ENCODE assay signal across 29 cellular contexts in genomic region chr4:152064753-152065152, GRCh38.
A peak's percentile ranks its signal among the peaks of the same experiment; 100 is the strongest.
DNase-seq lines count a peak whose midpoint lies in the region; ATAC-seq, FAIRE-seq and TF ChIP-seq lines count a peak whose summit lies in the region.
"Had no signal": no experiment of that assay in that cellular context is flagged by ENCODE, and none has a peak within 500 bp of the region (broad histone marks: within the 10 kb centered on the region; RNA-seq: fewer than 3 reads in every experiment).

No MANE protein-coding gene starts in this region.

- H3K9me3 Mint-ChIP-seq in WTC11, result no peaks in the 10 kb centered on the region; the same call in 1 of the 2 replicates
- H3K9me3 Mint-ChIP-seq: activated naive CD4-positive, alpha-beta T cell treated with anti-CD3 and anti-CD28 coated beads for 36 hours had no signal

- no peaks in the 10 kb centered on the region for H3K27me3 Mint-ChIP-seq in WTC11 (ENCODE audit: low read depth)

- H3K4me1 Mint-ChIP-seq in WTC11, result peaks cover 34% of the 10 kb centered on the region

- no peak overlapping the region for H3K4me3 ChIP-seq in body of pancreas
- H3K4me3 ChIP-seq: gastroesophageal sphincter, Peyer's patch, SJCRH30, stomach, tibial artery had no signal

- no peak overlapping the region for H3K27ac ChIP-seq in body of pancreas
- H3K27ac ChIP-seq: C4-2B, gastroesophageal sphincter, KMS-11, Peyer's patch, SJCRH30, stomach, tibial artery had no signal

- 35 to 62% methylated on average over 1 of the region's 1 CpG for WGBS in body of pancreas, 2 donors

- H3K36me3 ChIP-seq in body of pancreas (replicated peaks in 1 of 2; ENCODE audit: insufficient read depth in 1 of 2, low read depth in 2 of 2), result no peaks in the 10 kb centered on the region
- H3K36me3 ChIP-seq: gastroesophageal sphincter, Peyer's patch, SJCRH30, stomach, tibial artery had no signal

- intact Hi-C loops in left ventricle myocardium superior (cut with micrococcal nuclease), result no loop called here
- intact Hi-C loops in body of pancreas (cut with DNase I), result no loop called here

- CTCF ChIA-PET in WTC11 (lab: Charles Lee), result no interaction called here

- H3K4me1 ChIP-seq in body of pancreas, result no peaks in the 10 kb centered on the region
- H3K4me1 ChIP-seq: Peyer's patch, tibial artery had no signal

- POLR2A ChIA-PET in WTC11 (lab: Charles Lee), result no interaction called here

- no peak for TF ChIP-seq POLR2A in body of pancreas (IDR thresholded peaks at IDR 0.05)

- H3K36me3 Mint-ChIP-seq in WTC11, result no peaks in the 10 kb centered on the region

- no peaks in the 10 kb centered on the region for H3K27me3 ChIP-seq in body of pancreas
- H3K27me3 ChIP-seq: gastroesophageal sphincter, Peyer's patch, SJCRH30, stomach, tibial artery had no signal

- no peak for TF ChIP-seq CTCF in D721Med (IDR thresholded peaks at IDR 0.05; ENCODE audit: insufficient read depth, missing control alignments)
- TF ChIP-seq CTCF in WTC11 (IDR thresholded peaks at IDR 0.05), result no peak
- no peak for TF ChIP-seq CTCF in body of pancreas (IDR thresholded peaks at IDR 0.05)

- no peaks in the 10 kb centered on the region for H3K9me3 ChIP-seq in body of pancreas
- H3K9me3 ChIP-seq: gastroesophageal sphincter, Peyer's patch, SJCRH30, stomach, tibial artery had no signal

- DNase-seq in D721Med (ENCODE audit: insufficient read length, low spot score) (peak; percentile 21), WTC11 (ENCODE audit: low spot score) (no peak), left ventricle myocardium superior (no peak), renal cortical epithelial cell (ENCODE audit: low read depth) (peak; percentile 33), body of pancreas (no peak), DMS153 (lab: John Stamatoyannopoulos, UW) (no peak)
- DNase-seq in activated CD4-positive, alpha-beta T cell treated with anti-CD3 and anti-CD28 coated beads for 48 hours, result no peak
- DNase-seq: activated CD4-positive, alpha-beta T cell treated with anti-CD3 and anti-CD28 coated beads, Interleukin-2, amount 50 U/mL, for 4 hours; activated CD4-positive, CD25-positive, alpha-beta regulatory T cell; activated naive CD4-positive, alpha-beta T cell treated with anti-CD3 and anti-CD28 coated beads for 36 hours; amygdala; central memory CD4-positive, alpha-beta T cell; hippocampal formation; immature natural killer cell; naive thymus-derived CD4-positive, alpha-beta T cell; NCI-H146; NCI-H510A treated with DMSO at 0.1 percent for 48 hours; NK-92 treated with Interleukin-12 subunit alpha and Interleukin-12 subunit beta, amount 100 ng/mL, for 24 hours; occipital lobe; Peyer's patch; SJCRH30; stimulated activated CD4-positive, alpha-beta T cell treated with anti-CD3 and anti-CD28 coated beads, Interleukin-2, amount 100 ng/mL, for 24 hours; stomach; tibial artery had no signal

- H3K27ac Mint-ChIP-seq in WTC11, result peak overlapping the region; percentile 52
- H3K27ac Mint-ChIP-seq: activated naive CD4-positive, alpha-beta T cell treated with anti-CD3 and anti-CD28 coated beads for 36 hours; activated T-helper 1 cell treated with anti-CD3 and anti-CD28 coated beads, Interleukin-12 subunit alpha, Interleukin-12 subunit beta, Interleukin-2, Interleukin-4 antibody, amounts not matched to agents 30 ng/mL and 10 ng/mL and 1 ng/mL, durations not matched to agents 14 hours and 24 hours and 36 hours had no signal

- ATAC-seq in WTC11 (no peak), left ventricle myocardium superior (peak; percentile 72), body of pancreas (no peak)
- ATAC-seq: gastroesophageal sphincter; naive thymus-derived CD4-positive, alpha-beta T cell had no signal

- FAIRE-seq in D721Med (lab: Jason Lieb, UNC), result peak; percentile 71
- FAIRE-seq: GM12891 had no signal

- H3K4me3 Mint-ChIP-seq in WTC11, result no peak overlapping the region
- H3K4me3 Mint-ChIP-seq: activated naive CD4-positive, alpha-beta T cell treated with anti-CD3 and anti-CD28 coated beads for 36 hours; activated T-helper 1 cell treated with anti-CD3 and anti-CD28 coated beads, Interleukin-12 subunit alpha, Interleukin-12 subunit beta, Interleukin-2, Interleukin-4 antibody, amounts not matched to agents 30 ng/mL and 10 ng/mL and 1 ng/mL, durations not matched to agents 14 hours and 24 hours and 36 hours had no signal

TF ChIP-seq in WTC11, 78 proteins besides CTCF, POLR2A, EP300 and RAD21 (continues in another document):
- no peak for TF ChIP-seq ELF4 (CRISPR knock-in tag; IDR thresholded peaks at IDR 0.05; ENCODE audit: low read depth)
- TF ChIP-seq HMGA2 (CRISPR knock-in tag; IDR thresholded peaks at IDR 0.05), result no peak
- TF ChIP-seq, protein P1, sequence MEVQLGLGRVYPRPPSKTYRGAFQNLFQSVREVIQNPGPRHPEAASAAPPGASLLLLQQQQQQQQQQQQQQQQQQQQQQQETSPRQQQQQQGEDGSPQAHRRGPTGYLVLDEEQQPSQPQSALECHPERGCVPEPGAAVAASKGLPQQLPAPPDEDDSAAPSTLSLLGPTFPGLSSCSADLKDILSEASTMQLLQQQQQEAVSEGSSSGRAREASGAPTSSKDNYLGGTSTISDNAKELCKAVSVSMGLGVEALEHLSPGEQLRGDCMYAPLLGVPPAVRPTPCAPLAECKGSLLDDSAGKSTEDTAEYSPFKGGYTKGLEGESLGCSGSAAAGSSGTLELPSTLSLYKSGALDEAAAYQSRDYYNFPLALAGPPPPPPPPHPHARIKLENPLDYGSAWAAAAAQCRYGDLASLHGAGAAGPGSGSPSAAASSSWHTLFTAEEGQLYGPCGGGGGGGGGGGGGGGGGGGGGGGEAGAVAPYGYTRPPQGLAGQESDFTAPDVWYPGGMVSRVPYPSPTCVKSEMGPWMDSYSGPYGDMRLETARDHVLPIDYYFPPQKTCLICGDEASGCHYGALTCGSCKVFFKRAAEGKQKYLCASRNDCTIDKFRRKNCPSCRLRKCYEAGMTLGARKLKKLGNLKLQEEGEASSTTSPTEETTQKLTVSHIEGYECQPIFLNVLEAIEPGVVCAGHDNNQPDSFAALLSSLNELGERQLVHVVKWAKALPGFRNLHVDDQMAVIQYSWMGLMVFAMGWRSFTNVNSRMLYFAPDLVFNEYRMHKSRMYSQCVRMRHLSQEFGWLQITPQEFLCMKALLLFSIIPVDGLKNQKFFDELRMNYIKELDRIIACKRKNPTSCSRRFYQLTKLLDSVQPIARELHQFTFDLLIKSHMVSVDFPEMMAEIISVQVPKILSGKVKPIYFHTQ (CRISPR knock-in tag; IDR thresholded peaks at IDR 0.05), result no peak
- TF ChIP-seq MXD4 (CRISPR knock-in tag; IDR thresholded peaks at IDR 0.05; ENCODE audit: borderline replicate concordance), result no peak
- TF ChIP-seq, protein P2, sequence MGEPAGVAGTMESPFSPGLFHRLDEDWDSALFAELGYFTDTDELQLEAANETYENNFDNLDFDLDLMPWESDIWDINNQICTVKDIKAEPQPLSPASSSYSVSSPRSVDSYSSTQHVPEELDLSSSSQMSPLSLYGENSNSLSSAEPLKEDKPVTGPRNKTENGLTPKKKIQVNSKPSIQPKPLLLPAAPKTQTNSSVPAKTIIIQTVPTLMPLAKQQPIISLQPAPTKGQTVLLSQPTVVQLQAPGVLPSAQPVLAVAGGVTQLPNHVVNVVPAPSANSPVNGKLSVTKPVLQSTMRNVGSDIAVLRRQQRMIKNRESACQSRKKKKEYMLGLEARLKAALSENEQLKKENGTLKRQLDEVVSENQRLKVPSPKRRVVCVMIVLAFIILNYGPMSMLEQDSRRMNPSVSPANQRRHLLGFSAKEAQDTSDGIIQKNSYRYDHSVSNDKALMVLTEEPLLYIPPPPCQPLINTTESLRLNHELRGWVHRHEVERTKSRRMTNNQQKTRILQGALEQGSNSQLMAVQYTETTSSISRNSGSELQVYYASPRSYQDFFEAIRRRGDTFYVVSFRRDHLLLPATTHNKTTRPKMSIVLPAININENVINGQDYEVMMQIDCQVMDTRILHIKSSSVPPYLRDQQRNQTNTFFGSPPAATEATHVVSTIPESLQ (CRISPR knock-in tag; IDR thresholded peaks at IDR 0.05), result no peak
- no peak for TF ChIP-seq NFYB (CRISPR knock-in tag; conservative IDR thresholded peaks at IDR 0.05; ENCODE audit: low read depth)
- TF ChIP-seq, protein P3, sequence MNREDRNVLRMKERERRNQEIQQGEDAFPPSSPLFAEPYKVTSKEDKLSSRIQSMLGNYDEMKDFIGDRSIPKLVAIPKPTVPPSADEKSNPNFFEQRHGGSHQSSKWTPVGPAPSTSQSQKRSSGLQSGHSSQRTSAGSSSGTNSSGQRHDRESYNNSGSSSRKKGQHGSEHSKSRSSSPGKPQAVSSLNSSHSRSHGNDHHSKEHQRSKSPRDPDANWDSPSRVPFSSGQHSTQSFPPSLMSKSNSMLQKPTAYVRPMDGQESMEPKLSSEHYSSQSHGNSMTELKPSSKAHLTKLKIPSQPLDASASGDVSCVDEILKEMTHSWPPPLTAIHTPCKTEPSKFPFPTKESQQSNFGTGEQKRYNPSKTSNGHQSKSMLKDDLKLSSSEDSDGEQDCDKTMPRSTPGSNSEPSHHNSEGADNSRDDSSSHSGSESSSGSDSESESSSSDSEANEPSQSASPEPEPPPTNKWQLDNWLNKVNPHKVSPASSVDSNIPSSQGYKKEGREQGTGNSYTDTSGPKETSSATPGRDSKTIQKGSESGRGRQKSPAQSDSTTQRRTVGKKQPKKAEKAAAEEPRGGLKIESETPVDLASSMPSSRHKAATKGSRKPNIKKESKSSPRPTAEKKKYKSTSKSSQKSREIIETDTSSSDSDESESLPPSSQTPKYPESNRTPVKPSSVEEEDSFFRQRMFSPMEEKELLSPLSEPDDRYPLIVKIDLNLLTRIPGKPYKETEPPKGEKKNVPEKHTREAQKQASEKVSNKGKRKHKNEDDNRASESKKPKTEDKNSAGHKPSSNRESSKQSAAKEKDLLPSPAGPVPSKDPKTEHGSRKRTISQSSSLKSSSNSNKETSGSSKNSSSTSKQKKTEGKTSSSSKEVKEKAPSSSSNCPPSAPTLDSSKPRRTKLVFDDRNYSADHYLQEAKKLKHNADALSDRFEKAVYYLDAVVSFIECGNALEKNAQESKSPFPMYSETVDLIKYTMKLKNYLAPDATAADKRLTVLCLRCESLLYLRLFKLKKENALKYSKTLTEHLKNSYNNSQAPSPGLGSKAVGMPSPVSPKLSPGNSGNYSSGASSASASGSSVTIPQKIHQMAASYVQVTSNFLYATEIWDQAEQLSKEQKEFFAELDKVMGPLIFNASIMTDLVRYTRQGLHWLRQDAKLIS (CRISPR knock-in tag; IDR thresholded peaks at IDR 0.05; ENCODE audit: borderline replicate concordance), result no peak
- TF ChIP-seq ZNF416 (CRISPR knock-in tag; IDR thresholded peaks at IDR 0.05), result no peak
- no peak for TF ChIP-seq USF2 (CRISPR knock-in tag; IDR thresholded peaks at IDR 0.05)

Comparison
In these comparisons a context has a peak if more than half of its experiments do, and no peak if none do; other contexts are left out.
1. DNase-seq: peak in D721Med (single experiment) and renal cortical epithelial cell (single experiment); none in WTC11 (single experiment), left ventricle myocardium superior (single experiment), activated CD4-positive, alpha-beta T cell treated with anti-CD3 and anti-CD28 coated beads for 48 hours (single experiment), body of pancreas (0 of 4) and DMS153 (single experiment).